In the genomic region with DNA sequence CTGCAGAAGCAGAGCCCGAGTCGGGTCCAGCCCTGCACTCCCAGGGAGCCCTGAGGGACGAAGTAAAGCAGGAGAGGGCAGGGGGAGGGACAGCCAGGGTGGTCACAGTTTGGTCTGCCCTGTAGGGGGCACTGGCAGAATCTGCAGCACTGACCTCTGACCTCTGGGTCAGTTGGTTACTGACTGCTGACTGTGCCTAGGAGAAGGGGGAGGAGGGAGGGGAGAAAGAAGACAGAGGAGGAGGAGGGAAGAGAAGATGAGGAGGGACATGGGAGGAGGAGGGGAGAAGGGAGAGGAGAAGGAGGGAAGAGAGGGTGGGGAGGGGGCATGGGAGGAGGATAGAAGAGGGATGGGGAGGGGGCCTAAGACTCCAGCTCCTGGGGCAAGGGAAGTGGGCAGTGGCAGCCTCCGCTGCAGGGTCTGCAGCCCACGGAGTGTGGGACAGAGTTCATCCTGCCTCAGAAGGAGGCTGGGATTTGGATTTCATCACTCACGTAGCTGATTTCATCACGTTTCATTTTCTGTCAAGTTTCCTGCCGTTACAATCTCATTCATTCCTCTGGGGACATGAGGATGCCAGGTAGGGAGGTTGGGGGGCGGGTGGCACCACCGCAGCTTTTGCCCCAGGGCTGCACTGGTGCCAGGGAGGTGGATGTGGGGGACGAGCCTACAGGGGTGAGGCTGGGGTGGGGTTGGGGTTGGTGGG, we compare ENCODE assay signal across 12 cellular contexts. TPM values are rescaled to one million over a fixed set of nuclear protein-coding genes. Genes with fewer than 3 reads are reported as not detected.
DNase-seq lines count a peak whose midpoint lies in the region; ATAC-seq, FAIRE-seq and TF ChIP-seq lines count a peak whose summit lies in the region.
"Had no signal": no experiment of that assay in that cellular context is flagged by ENCODE, and none has a peak within 500 bp of the region (broad histone marks: within the 10 kb centered on the region; RNA-seq: fewer than 3 reads in every experiment).

No MANE protein-coding gene starts in this region.

- no CpG with 5 or more reads among the region's 11 CpGs for WGBS in mesendoderm (ENCODE audit: extremely low coverage, insufficient coverage, low lambda C conversion rate)

- no peak overlapping the region for H4K5ac ChIP-seq in mesendoderm (ENCODE audit: low read length)

- H2AK5ac ChIP-seq in mesendoderm (ENCODE audit: low read length), result no peak overlapping the region

- H3K36me3 ChIP-seq in astrocyte (ENCODE audit: insufficient read depth, low read length) (no peaks in the 10 kb centered on the region), mesendoderm (ENCODE audit: control insufficient read depth, insufficient read depth, low read length) (no peaks in the 10 kb centered on the region)

- POLR2A ChIA-PET in activated CD4-positive, alpha-beta T cell treated with anti-CD3 and anti-CD28 coated beads, Interleukin-2, amount 10 ng/mL, durations not matched to agents 7 days and 5 days (lab: Charles Lee), result no interaction called here

- peak overlapping the region; percentile 7 for H3K27ac Mint-ChIP-seq in astrocyte (ENCODE audit: unreplicated experiment)
- no peak overlapping the region for H3K27ac Mint-ChIP-seq in activated CD4-positive, alpha-beta T cell treated with anti-CD3 and anti-CD28 coated beads, Interleukin-2, amount 10 ng/mL, durations not matched to agents 7 days and 5 days

- H3K18ac ChIP-seq in mesendoderm (ENCODE audit: low read length), result no peak overlapping the region

- H3K4ac ChIP-seq in mesendoderm (ENCODE audit: low read depth, low read length), result no peak overlapping the region

- peaks cover 3% of the 10 kb centered on the region for H3K9me3 Mint-ChIP-seq in astrocyte (ENCODE audit: unreplicated experiment)
- no peaks in the 10 kb centered on the region for H3K9me3 Mint-ChIP-seq in activated CD4-positive, alpha-beta T cell treated with anti-CD3 and anti-CD28 coated beads, Interleukin-2, amount 10 ng/mL, durations not matched to agents 7 days and 5 days
- H3K9me3 Mint-ChIP-seq: nephron had no signal

- H2BK120ac ChIP-seq in mesendoderm (ENCODE audit: low read depth, low read length), result no peak overlapping the region

- H2BK15ac ChIP-seq in mesendoderm (replicated peaks; ENCODE audit: low read depth), result no peak overlapping the region

- no peak for TF ChIP-seq POLR2A in NB4 (IDR thresholded peaks at IDR 0.05; ENCODE audit: extremely low read depth, insufficient read length)

- H3K27ac ChIP-seq in astrocyte (ENCODE audit: low read depth, low read length) (no peak overlapping the region), mesendoderm (ENCODE audit: low read depth, low read length) (no peak overlapping the region)

- peaks cover 56% of the 10 kb centered on the region for H3K27me3 Mint-ChIP-seq in astrocyte (ENCODE audit: low read depth, unreplicated experiment)
- H3K27me3 Mint-ChIP-seq in activated CD4-positive, alpha-beta T cell treated with anti-CD3 and anti-CD28 coated beads, Interleukin-2, amount 10 ng/mL, durations not matched to agents 7 days and 5 days, result no peaks in the 10 kb centered on the region

- no peak for ATAC-seq in GM19467 (IDR thresholded peaks at IDR 0.05; ENCODE audit: unreplicated experiment)
- no peak for ATAC-seq in GM19328 (IDR thresholded peaks at IDR 0.05; ENCODE audit: unreplicated experiment)

- H3K56ac ChIP-seq in mesendoderm (ENCODE audit: low read length), result no peak overlapping the region

- no peak overlapping the region for H2AFZ ChIP-seq in astrocyte (ENCODE audit: low read depth, low read length)

- H3K9ac ChIP-seq in astrocyte (ENCODE audit: low read length) (no peak overlapping the region), mesendoderm (ENCODE audit: low read length) (no peak overlapping the region)

- no peak overlapping the region for H3K4me3 ChIP-seq in NB4 (ENCODE audit: low read depth, low read length)
- no peak overlapping the region for H3K4me3 ChIP-seq in astrocyte (ENCODE audit: insufficient read depth, low read depth, low read length)
- no peak overlapping the region for H3K4me3 ChIP-seq in mesendoderm (ENCODE audit: low read length)

- no peak for FAIRE-seq in astrocyte (lab: Jason Lieb, UNC)

- no peaks in the 10 kb centered on the region for H3K79me1 ChIP-seq in mesendoderm (ENCODE audit: low read length)

- H3K27me3 ChIP-seq in astrocyte (ENCODE audit: insufficient read depth, low read length) (peaks cover 25% of the 10 kb centered on the region), mesendoderm (ENCODE audit: insufficient read depth, low read length, poor library complexity) (no peaks in the 10 kb centered on the region)

- CTCF ChIA-PET in activated CD4-positive, alpha-beta T cell treated with anti-CD3 and anti-CD28 coated beads, Interleukin-2, amount 10 ng/mL, durations not matched to agents 7 days and 5 days (lab: Charles Lee), result no interaction called here

- H3K23ac ChIP-seq in mesendoderm (ENCODE audit: low read length), result no peak overlapping the region

- H3K79me2 ChIP-seq in astrocyte (ENCODE audit: insufficient read depth, low read length), result no peaks in the 10 kb centered on the region
- no peaks in the 10 kb centered on the region for H3K79me2 ChIP-seq in mesendoderm (ENCODE audit: control insufficient read depth, insufficient read depth, low read length)

- peak; percentile 92 for DNase-seq in NB4 (ENCODE audit: low read depth)
- DNase-seq in astrocyte (ENCODE audit: low read depth), result no peak
- DNase-seq in mesendoderm, result peak; percentile 30
- DNase-seq in activated CD4-positive, alpha-beta T cell treated with anti-CD3 and anti-CD28 coated beads, Interleukin-2, amount 10 ng/mL, durations not matched to agents 7 days and 5 days, result no peak
- DNase-seq: Kasumi-1; SHP77 treated with DMSO at 0.1 percent for 48 hours; stimulated activated CD4-positive, alpha-beta T cell treated with anti-CD3 and anti-CD28 coated beads, Interleukin-2, amount 100 ng/mL, for 48 hours had no signal

- no peak overlapping the region for H3K4me3 Mint-ChIP-seq in astrocyte (ENCODE audit: unreplicated experiment)
- H3K4me3 Mint-ChIP-seq in activated CD4-positive, alpha-beta T cell treated with anti-CD3 and anti-CD28 coated beads, Interleukin-2, amount 10 ng/mL, durations not matched to agents 7 days and 5 days, result no peak overlapping the region
- H3K4me3 Mint-ChIP-seq: nephron had no signal

- H4K20me1 ChIP-seq in astrocyte (ENCODE audit: insufficient read depth, low read length), result peaks cover 70% of the 10 kb centered on the region

- H3K4me1 ChIP-seq in astrocyte (ENCODE audit: insufficient read depth, low read length) (peaks cover 20% of the 10 kb centered on the region), mesendoderm (ENCODE audit: control insufficient read depth, low read depth, low read length) (no peaks in the 10 kb centered on the region)

- H3K9me3 ChIP-seq in astrocyte (ENCODE audit: insufficient read depth, low read depth, low read length), result no peaks in the 10 kb centered on the region

- no peak overlapping the region for H2BK5ac ChIP-seq in mesendoderm (ENCODE audit: low read length)

- no peak overlapping the region for H3K4me2 ChIP-seq in astrocyte (ENCODE audit: low read length)
- H3K4me2 ChIP-seq in mesendoderm (ENCODE audit: low read length), result no peak overlapping the region

- TF ChIP-seq CTCF in GM12872 (IDR thresholded peaks at IDR 0.05; ENCODE audit: insufficient read depth, low read depth, low read length), result peak; percentile 45
- TF ChIP-seq CTCF in NB4 (IDR thresholded peaks at IDR 0.05; ENCODE audit: low read depth, low read length), result peak; percentile 18
- no peak for TF ChIP-seq CTCF in astrocyte (IDR thresholded peaks at IDR 0.05; ENCODE audit: insufficient read depth, low read depth, low read length)

- H3K36me3 Mint-ChIP-seq in astrocyte (ENCODE audit: low read depth, unreplicated experiment), result no peaks in the 10 kb centered on the region
- H3K36me3 Mint-ChIP-seq in activated CD4-positive, alpha-beta T cell treated with anti-CD3 and anti-CD28 coated beads, Interleukin-2, amount 10 ng/mL, durations not matched to agents 7 days and 5 days (ENCODE audit: low read depth), result no peaks in the 10 kb centered on the region

- no peak overlapping the region for H4K8ac ChIP-seq in mesendoderm (ENCODE audit: low read depth, low read length)

- peaks cover 15% of the 10 kb centered on the region for H3K4me1 Mint-ChIP-seq in astrocyte (ENCODE audit: low read depth, unreplicated experiment)
- H3K4me1 Mint-ChIP-seq in activated CD4-positive, alpha-beta T cell treated with anti-CD3 and anti-CD28 coated beads, Interleukin-2, amount 10 ng/mL, durations not matched to agents 7 days and 5 days, result peaks cover 8% of the 10 kb centered on the region

RNA-seq across cellular contexts. Expression of gene FLRT1, which starts 55.2 kb away (rescaled TPM):
- 0.20 and 0.41 TPM in 2 replicates for total RNA-seq in astrocyte
- 0.03 TPM for polyA plus RNA-seq in mesendoderm (2013, experiment 1 of 2)
- polyA plus RNA-seq in mesendoderm (2013, experiment 2 of 2), result 0.03 TPM
- not detected for total RNA-seq in activated CD4-positive, alpha-beta T cell treated with anti-CD3 and anti-CD28 coated beads, Interleukin-2, amount 10 ng/mL, durations not matched to agents 7 days and 5 days
- total RNA-seq: dermis microvascular lymphatic vessel endothelial cell had no signal

Comparison
In these comparisons a context has a peak if more than half of its experiments do, and no peak if none do; other contexts are left out.
1. DNase-seq: peak in NB4 (single experiment) and mesendoderm (single experiment); none in astrocyte (single experiment) and activated CD4-positive, alpha-beta T cell treated with anti-CD3 and anti-CD28 coated beads, Interleukin-2, amount 10 ng/mL, durations not matched to agents 7 days and 5 days (single experiment).